11 cellular contexts compared by ENCODE assay signal in the genomic region with DNA sequence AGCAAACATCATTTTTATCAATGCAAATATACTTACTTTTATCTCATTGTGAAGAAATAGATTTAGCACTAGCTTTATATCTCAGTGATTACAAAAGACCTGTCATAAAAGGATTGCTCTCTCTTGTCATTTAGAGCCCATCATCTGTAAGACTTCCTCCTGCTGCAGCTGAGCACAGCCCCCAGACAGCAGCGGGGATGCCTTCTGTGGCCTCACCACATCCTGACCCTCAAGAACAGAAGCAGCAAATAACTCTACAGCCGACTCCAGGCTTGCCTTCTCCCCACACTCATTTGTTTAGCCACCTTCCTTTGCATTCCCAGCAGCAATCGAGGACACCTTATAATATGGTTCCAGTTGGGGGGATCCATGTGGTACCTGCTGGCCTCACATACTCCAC.
DNase-seq lines count a peak whose midpoint lies in the region; ATAC-seq, FAIRE-seq and TF ChIP-seq lines count a peak whose summit lies in the region.
"Had no signal": no experiment of that assay in that cellular context is flagged by ENCODE, and none has a peak within 500 bp of the region (broad histone marks: within the 10 kb centered on the region; RNA-seq: fewer than 3 reads in every experiment).

No MANE protein-coding gene starts in this region.

- peak; percentile 68 for ATAC-seq in GM21723 (IDR thresholded peaks at IDR 0.05; ENCODE audit: unreplicated experiment)
- ATAC-seq in central memory CD8-positive, alpha-beta T cell (replicated peaks; ENCODE audit: extremely low read depth, poor library complexity, severe bottlenecking), result peak; percentile 94

- FAIRE-seq in urothelium cell line (lab: Jason Lieb, UNC), result no peak

- no peak for TF ChIP-seq CTCF in GM10248 (IDR thresholded peaks at IDR 0.05; ENCODE audit: control extremely low read depth, extremely low read depth, low read depth, missing control alignments)

- CTCF ChIA-PET in GM10248 (lab: Yijun Ruan, JAX), result interaction anchor here (1.2 to 1.4 kb wide), 2 partner anchors 8 to 127 kb away, joined by 3 to 4 read pairs; partner anchors contain the start of gene EDN1

- H3K27ac Mint-ChIP-seq in central memory CD8-positive, alpha-beta T cell (ENCODE audit: low read depth), result peak overlapping the region; percentile 14
- H3K27ac Mint-ChIP-seq: mesothelial cell of epicardium had no signal

- POLR2A ChIA-PET in GM10248 (lab: Yijun Ruan, JAX), result no interaction called here

- no peaks in the 10 kb centered on the region for H3K27me3 Mint-ChIP-seq in central memory CD8-positive, alpha-beta T cell

- no peaks in the 10 kb centered on the region for H3K9me3 Mint-ChIP-seq in central memory CD8-positive, alpha-beta T cell

- DNase-seq in GM10248 (ENCODE audit: extremely low spot score) (peak; percentile 19), NOMO-1 (lab: John Stamatoyannopoulos, UW; ENCODE audit: unreplicated experiment in 2 of 2) (peak; percentile 69 to 78), NCI-H1092 (lab: John Stamatoyannopoulos, UW) (no peak), urothelium cell line (ENCODE audit: low spot score) (no peak), NCI-H526 (lab: John Stamatoyannopoulos, UW) (no peak), AG08396 (ENCODE audit: low spot score) (no peak)
- DNase-seq in central memory CD8-positive, alpha-beta T cell (ENCODE audit: low spot score in 2 of 2), result peak in 1 of 2 donors; percentile 25
- DNase-seq: DMS79, SHP77 treated with DMSO at 0.1 percent for 48 hours had no signal

- no peak overlapping the region for H3K4me3 Mint-ChIP-seq in central memory CD8-positive, alpha-beta T cell
- H3K4me3 Mint-ChIP-seq: mesothelial cell of epicardium had no signal

- peaks cover 30% of the 10 kb centered on the region for H3K4me1 Mint-ChIP-seq in central memory CD8-positive, alpha-beta T cell

- peaks cover 14% of the 10 kb centered on the region for H3K36me3 Mint-ChIP-seq in central memory CD8-positive, alpha-beta T cell (ENCODE audit: insufficient read depth)

Comparison
In these comparisons a context has a peak if more than half of its experiments do, and no peak if none do; other contexts are left out.
1. DNase-seq: peak in GM10248 (single experiment) and NOMO-1 (2 of 2); none in NCI-H1092 (single experiment), urothelium cell line (single experiment), NCI-H526 (0 of 2) and AG08396 (single experiment).